35 cellular contexts compared by ENCODE assay signal in genomic region chr5:78562719-78563330, GRCh38.
DNase-seq lines count a peak whose midpoint lies in the region; FAIRE-seq and TF ChIP-seq lines count a peak whose summit lies in the region.
"Had no signal": no experiment of that assay in that cellular context is flagged by ENCODE, and none has a peak within 500 bp of the region (broad histone marks: within the 10 kb centered on the region; RNA-seq: fewer than 3 reads in every experiment).

No MANE protein-coding gene starts in this region.

- peaks cover 22% of the 10 kb centered on the region for H3K4me1 Mint-ChIP-seq in brain
- H3K4me1 Mint-ChIP-seq in nephron progenitor cell, result peaks cover 46% of the 10 kb centered on the region
- H3K4me1 Mint-ChIP-seq: activated naive CD8-positive, alpha-beta T cell treated with anti-CD3 and anti-CD28 coated beads, Interleukin-2, amount 10 ng/mL, durations not matched to agents 7 days and 5 days; central memory CD8-positive, alpha-beta T cell; naive thymus-derived CD4-positive, alpha-beta T cell had no signal

- H3K9me3 Mint-ChIP-seq in brain (peaks cover 0 to 10% (median 3%) of the 10 kb centered on the region in 5 experiments), nephron progenitor cell (no peaks in the 10 kb centered on the region)
- H3K9me3 Mint-ChIP-seq: activated naive CD8-positive, alpha-beta T cell treated with anti-CD3 and anti-CD28 coated beads, Interleukin-2, amount 10 ng/mL, durations not matched to agents 7 days and 5 days; activated T-cell treated with anti-CD3 and anti-CD28 coated beads, Interleukin-2, amount 50 U/mL, for 4 hours; central memory CD8-positive, alpha-beta T cell had no signal

- H3K27ac Mint-ChIP-seq in brain, result peak overlapping the region in 3 of 5 experiments; percentile 82 to 92 (median 86)
- H3K27ac Mint-ChIP-seq in nephron progenitor cell, result peak overlapping the region; percentile 91
- H3K27ac Mint-ChIP-seq: activated CD8-positive, alpha-beta memory T cell treated with anti-CD3 and anti-CD28 coated beads, Interleukin-2, amount 10 ng/mL, durations not matched to agents 7 days and 5 days; activated naive CD8-positive, alpha-beta T cell treated with anti-CD3 and anti-CD28 coated beads, Interleukin-2, amount 10 ng/mL, durations not matched to agents 7 days and 5 days; naive thymus-derived CD4-positive, alpha-beta T cell had no signal

- H3K4me3 ChIP-seq in kidney (ENCODE audit: low read length in 2 of 2), result no peak overlapping the region
- H3K4me3 ChIP-seq: ascending aorta, dorsolateral prefrontal cortex, HAP-1, heart right ventricle, SJSA1, upper lobe of left lung had no signal

- H3K27me3 Mint-ChIP-seq in brain, result no peaks in the 10 kb centered on the region
- no peaks in the 10 kb centered on the region for H3K27me3 Mint-ChIP-seq in nephron progenitor cell (ENCODE audit: low read depth, poor library complexity)

- intact Hi-C loops in kidney (cut with DNase I), result no loop called here

- H3K36me3 Mint-ChIP-seq in brain, result peaks cover 32% of the 10 kb centered on the region
- peaks cover 75% of the 10 kb centered on the region for H3K36me3 Mint-ChIP-seq in nephron progenitor cell (ENCODE audit: low read depth)
- H3K36me3 Mint-ChIP-seq: activated CD8-positive, alpha-beta memory T cell treated with anti-CD3 and anti-CD28 coated beads, Interleukin-2, amount 10 ng/mL, durations not matched to agents 7 days and 5 days; activated naive CD8-positive, alpha-beta T cell treated with anti-CD3 and anti-CD28 coated beads, Interleukin-2, amount 10 ng/mL, durations not matched to agents 7 days and 5 days; naive thymus-derived CD4-positive, alpha-beta T cell had no signal

- no peak overlapping the region for H3K27ac ChIP-seq in kidney (ENCODE audit: low read depth in 2 of 2, low read length in 2 of 2)
- H3K27ac ChIP-seq: 22Rv1, ascending aorta, heart right ventricle, SJSA1, upper lobe of left lung had no signal

- H3K9ac ChIP-seq in kidney (ENCODE audit: low read length in 2 of 2), result no peak overlapping the region

- peak; percentile 25 for DNase-seq in NCI-H2171 treated with DMSO at 0.1 percent for 48 hours (lab: John Stamatoyannopoulos, UW)
- DNase-seq in NCI-H2171 (lab: John Stamatoyannopoulos, UW), result no peak
- DNase-seq in NCI-H524 (lab: John Stamatoyannopoulos, UW), result peak; percentile 52 to 81
- DNase-seq in nephron progenitor cell, result no peak
- DNase-seq in stimulated activated CD4-positive, alpha-beta T cell treated with anti-CD3 and anti-CD28 coated beads, Interleukin-12 subunit alpha, Interleukin-12 subunit beta, amount 100 ng/mL, for 4 hours, result no peak
- no peak for DNase-seq in HT-29 (ENCODE audit: low spot score)
- DNase-seq in kidney, result no peak
- DNase-seq: activated CD4-positive, alpha-beta T cell treated with anti-CD3 and anti-CD28 coated beads, Interleukin-2, amount 50 U/mL, for 4 hours; activated CD4-positive, CD25-positive, alpha-beta regulatory T cell; activated CD8-positive, alpha-beta memory T cell treated with anti-CD3 and anti-CD28 coated beads, Interleukin-2, amount 10 ng/mL, durations not matched to agents 7 days and 5 days; activated gamma-delta T cell; activated naive CD8-positive, alpha-beta T cell treated with anti-CD3 and anti-CD28 coated beads, Interleukin-2, amount 10 ng/mL, durations not matched to agents 7 days and 5 days; activated T-cell treated with anti-CD3 and anti-CD28 coated beads, Interleukin-2, amount 50 U/mL, for 4 hours; COR-L47; foreskin melanocyte; heart right ventricle; IMR-90; kidney glomerular epithelial cell; naive thymus-derived CD4-positive, alpha-beta T cell; NCI-H1105; NCI-H187 treated with DMSO at 0.1 percent for 48 hours; NCI-H2227 treated with DMSO at 0.1 percent for 48 hours; NCI-H69; RPMI8226; stimulated activated naive CD4-positive, alpha-beta T cell; T-helper 1 cell; upper lobe of left lung had no signal

- TF ChIP-seq CTCF in brain (conservative IDR thresholded peaks at IDR 0.05), result no peak
- TF ChIP-seq CTCF in nephron progenitor cell (IDR thresholded peaks at IDR 0.05), result no peak
- TF ChIP-seq CTCF in kidney (IDR thresholded peaks at IDR 0.05; ENCODE audit: borderline replicate concordance, extremely low read depth, insufficient read depth), result no peak

- FAIRE-seq in kidney (lab: Jason Lieb, UNC), result no peak
- FAIRE-seq: G401.6 had no signal

- no peaks in the 10 kb centered on the region for H3K36me3 ChIP-seq in kidney (ENCODE audit: control insufficient read depth in 1 of 2, insufficient read depth in 2 of 2, low read length in 2 of 2)
- H3K36me3 ChIP-seq: ascending aorta, HAP-1, SJSA1, upper lobe of left lung had no signal

- H3K9me3 ChIP-seq in kidney (ENCODE audit: control insufficient read depth in 1 of 2, low read length in 2 of 2), result peaks cover 0 to 7% of the 10 kb centered on the region in 2 donors
- H3K9me3 ChIP-seq: ascending aorta, HAP-1, SJSA1, upper lobe of left lung had no signal

- H3K4me1 ChIP-seq in kidney (ENCODE audit: control insufficient read depth in 1 of 2, insufficient read depth in 1 of 2, low read depth in 1 of 2, low read length in 2 of 2), result no peaks in the 10 kb centered on the region
- H3K4me1 ChIP-seq: HAP-1 had no signal

- no peak overlapping the region for H3K4me3 Mint-ChIP-seq in brain
- no peak overlapping the region for H3K4me3 Mint-ChIP-seq in nephron progenitor cell
- H3K4me3 Mint-ChIP-seq: activated CD8-positive, alpha-beta memory T cell treated with anti-CD3 and anti-CD28 coated beads, Interleukin-2, amount 10 ng/mL, durations not matched to agents 7 days and 5 days; activated naive CD8-positive, alpha-beta T cell treated with anti-CD3 and anti-CD28 coated beads, Interleukin-2, amount 10 ng/mL, durations not matched to agents 7 days and 5 days; activated T-cell treated with anti-CD3 and anti-CD28 coated beads, Interleukin-2, amount 50 U/mL, for 4 hours; central memory CD8-positive, alpha-beta T cell; naive thymus-derived CD4-positive, alpha-beta T cell had no signal

Comparison
In these comparisons a context has a peak if more than half of its experiments do, and no peak if none do; other contexts are left out.
1. DNase-seq: peak in NCI-H2171 treated with DMSO at 0.1 percent for 48 hours (single experiment) and NCI-H524 (2 of 2); none in NCI-H2171 (single experiment), nephron progenitor cell (single experiment), stimulated activated CD4-positive, alpha-beta T cell treated with anti-CD3 and anti-CD28 coated beads, Interleukin-12 subunit alpha, Interleukin-12 subunit beta, amount 100 ng/mL, for 4 hours (single experiment), HT-29 (single experiment) and kidney (single experiment).